In the genomic region with DNA sequence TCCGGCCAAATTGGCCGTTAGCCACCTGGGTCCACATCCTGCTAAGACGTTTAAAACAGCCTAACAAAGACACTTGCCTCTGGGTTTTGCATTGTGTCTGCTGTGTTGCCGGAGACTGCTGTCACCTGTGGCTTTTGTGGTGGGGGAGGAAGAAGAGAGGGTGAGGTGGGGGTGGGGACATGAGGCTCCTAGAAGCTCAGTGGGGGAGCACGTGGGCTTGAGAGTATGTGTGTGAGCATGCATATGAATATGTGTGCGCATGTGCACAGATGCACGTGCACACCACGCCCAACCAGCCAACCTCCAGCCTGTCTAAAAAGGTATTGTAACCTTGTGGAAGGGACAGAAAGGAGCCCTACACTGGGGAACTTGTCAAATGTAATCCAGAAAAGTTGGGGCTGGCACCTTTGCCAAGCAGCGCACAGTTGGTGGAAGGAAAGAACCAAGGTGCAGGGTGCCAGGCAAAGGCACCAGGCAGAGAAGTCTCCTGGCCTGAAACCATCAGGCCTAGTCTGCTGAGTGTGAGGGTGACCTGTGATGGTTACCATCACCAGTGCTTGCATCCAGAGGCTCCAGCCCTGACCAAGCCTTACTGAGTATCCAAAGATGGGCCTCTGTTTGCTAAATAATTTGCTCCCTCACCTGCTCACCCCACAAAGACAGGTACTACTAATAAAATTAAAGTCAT, we compare ENCODE assay signal across 8 cellular contexts. TPM values are rescaled to one million over a fixed set of nuclear protein-coding genes. Genes with fewer than 3 reads are reported as not detected.
DNase-seq lines count a peak whose midpoint lies in the region; ATAC-seq and TF ChIP-seq lines count a peak whose summit lies in the region.

No MANE protein-coding gene starts in this region.

- intact Hi-C loops in left lung (cut with DNase I), result no loop called here

- no peaks in the 10 kb centered on the region for H3K9me3 ChIP-seq in left lung

- peak; percentile 25 for ATAC-seq in GM18861 (IDR thresholded peaks at IDR 0.05; ENCODE audit: unreplicated experiment)
- ATAC-seq in HG03060 (IDR thresholded peaks at IDR 0.05; ENCODE audit: low read depth, unreplicated experiment), result peak; percentile 28
- peak; percentile 13 for ATAC-seq in left lung

- DNase-seq in activated CD4-positive, alpha-beta T cell treated with anti-CD3 and anti-CD28 coated beads for 1 hour, result peak; percentile 56
- DNase-seq in left lung (no peak), SW 1271 (lab: John Stamatoyannopoulos, UW) (no peak), DMS114 treated with DMSO at 0.1 percent for 48 hours (lab: John Stamatoyannopoulos, UW; ENCODE audit: unreplicated experiment) (no peak), OCI-M1 (lab: John Stamatoyannopoulos, UW) (no peak), NCI-H69 (lab: John Stamatoyannopoulos, UW) (no peak)

- TF ChIP-seq CTCF in left lung (IDR thresholded peaks at IDR 0.05), result no peak

- H3K4me1 ChIP-seq in left lung, result peaks cover 0 to 12% of the 10 kb centered on the region in 2 donors

- H3K27me3 ChIP-seq in left lung, result no peaks in the 10 kb centered on the region

- H3K36me3 ChIP-seq in left lung, result no peaks in the 10 kb centered on the region

- H3K4me3 ChIP-seq in left lung, result no peak overlapping the region

- no peak overlapping the region for H3K27ac ChIP-seq in left lung

RNA-seq across cellular contexts. Expression of gene SASH3, which starts 10.1 kb away (rescaled TPM):
- total RNA-seq in left lung, result 10 to 100 TPM; 17.1 to 62.9 TPM

RNA-seq across cellular contexts. Expression of gene XPNPEP2, which starts 30.8 kb away (rescaled TPM):
- 1 to 10 TPM; 2.6 to 2.9 TPM for total RNA-seq in left lung
